In genomic region chr5:136080483-136081180, GRCh38 we compare ENCODE assay signal across 8 cellular contexts. TPM values are rescaled to one million over a fixed set of nuclear protein-coding genes. Genes with fewer than 3 reads are reported as not detected.
DNase-seq lines count a peak whose midpoint lies in the region; ATAC-seq and TF ChIP-seq lines count a peak whose summit lies in the region.

No MANE protein-coding gene starts in this region.

- intact Hi-C loops in CD14-positive monocyte (cut with micrococcal nuclease), result loop anchor here (5.0 to 10.0 kb wide), 4 partner anchors 103 to 193 kb away; no protein-coding TSS in a partner anchor

- no peak for TF ChIP-seq CTCF in CD14-positive monocyte (IDR thresholded peaks at IDR 0.05)

- CTCF ChIA-PET in activated CD4-positive, alpha-beta T cell treated with anti-CD3 and anti-CD28 coated beads, Interleukin-2, amount 10 ng/mL, durations not matched to agents 7 days and 5 days (lab: Charles Lee), result no interaction called here

- H3K9me3 Mint-ChIP-seq in CD14-positive monocyte, result peaks cover 0 to 15% (median 0%) of the 10 kb centered on the region in 7 donors
- H3K9me3 Mint-ChIP-seq in activated CD4-positive, alpha-beta T cell treated with anti-CD3 and anti-CD28 coated beads, Interleukin-2, amount 10 ng/mL, durations not matched to agents 7 days and 5 days, result no peaks in the 10 kb centered on the region

- POLR2A ChIA-PET in activated CD4-positive, alpha-beta T cell treated with anti-CD3 and anti-CD28 coated beads, Interleukin-2, amount 10 ng/mL, durations not matched to agents 7 days and 5 days (lab: Charles Lee), result interaction anchor here (0.6 kb wide), 1 partner anchor 142 kb away, joined by 4 read pairs; no protein-coding TSS in a partner anchor

- H3K36me3 ChIP-seq in effector memory CD4-positive, alpha-beta T cell (ENCODE audit: control insufficient read depth, insufficient read depth, low read length), result no peaks in the 10 kb centered on the region

- peak overlapping the region; percentile 36 for H3K4me3 ChIP-seq in effector memory CD4-positive, alpha-beta T cell (ENCODE audit: insufficient read depth, low read depth, low read length, poor library complexity, severe bottlenecking)

- peaks cover 40 to 56% (median 40%) of the 10 kb centered on the region in 3 donors for H3K27me3 Mint-ChIP-seq in CD14-positive monocyte (ENCODE audit: low read depth in 3 of 3)
- peaks cover 47% of the 10 kb centered on the region for H3K27me3 Mint-ChIP-seq in activated CD4-positive, alpha-beta T cell treated with anti-CD3 and anti-CD28 coated beads, Interleukin-2, amount 10 ng/mL, durations not matched to agents 7 days and 5 days

- ATAC-seq in GM21360 (IDR thresholded peaks at IDR 0.05; ENCODE audit: unreplicated experiment) (peak; percentile 92), HG03575 (IDR thresholded peaks at IDR 0.05; ENCODE audit: extremely low read depth, insufficient number of reproducible peaks, low FRiP score, unreplicated experiment) (peak; percentile 89)

- H3K27me3 ChIP-seq in effector memory CD4-positive, alpha-beta T cell (replicated peaks; ENCODE audit: control insufficient read depth, insufficient read depth, low read length, poor library complexity, severe bottlenecking), result peaks cover 4% of the 10 kb centered on the region

- no peaks in the 10 kb centered on the region for H3K36me3 Mint-ChIP-seq in CD14-positive monocyte
- peaks cover 2% of the 10 kb centered on the region for H3K36me3 Mint-ChIP-seq in activated CD4-positive, alpha-beta T cell treated with anti-CD3 and anti-CD28 coated beads, Interleukin-2, amount 10 ng/mL, durations not matched to agents 7 days and 5 days (ENCODE audit: low read depth)

- no peak overlapping the region for H3K27ac ChIP-seq in effector memory CD4-positive, alpha-beta T cell (ENCODE audit: insufficient read depth, low read length, poor library complexity, severe bottlenecking)

- H3K4me3 Mint-ChIP-seq in CD14-positive monocyte, result peak overlapping the region; percentile 65 to 93
- H3K4me3 Mint-ChIP-seq in activated CD4-positive, alpha-beta T cell treated with anti-CD3 and anti-CD28 coated beads, Interleukin-2, amount 10 ng/mL, durations not matched to agents 7 days and 5 days, result peak overlapping the region; percentile 16

- peak overlapping the region in 5 of 7 donors; percentile 6 to 74 (median 28) for H3K27ac Mint-ChIP-seq in CD14-positive monocyte
- H3K27ac Mint-ChIP-seq in activated CD4-positive, alpha-beta T cell treated with anti-CD3 and anti-CD28 coated beads, Interleukin-2, amount 10 ng/mL, durations not matched to agents 7 days and 5 days, result no peak overlapping the region

- H3K4me1 Mint-ChIP-seq in CD14-positive monocyte, result peaks cover 11% of the 10 kb centered on the region
- no peaks in the 10 kb centered on the region for H3K4me1 Mint-ChIP-seq in activated CD4-positive, alpha-beta T cell treated with anti-CD3 and anti-CD28 coated beads, Interleukin-2, amount 10 ng/mL, durations not matched to agents 7 days and 5 days

- H3K4me1 ChIP-seq in effector memory CD4-positive, alpha-beta T cell (ENCODE audit: control insufficient read depth, insufficient read depth, low read length, poor library complexity, severe bottlenecking), result no peaks in the 10 kb centered on the region

- peak; percentile 80 for DNase-seq in CD14-positive monocyte (ENCODE audit: low spot score)
- peak; percentile 50 for DNase-seq in activated CD4-positive, alpha-beta T cell treated with anti-CD3 and anti-CD28 coated beads, Interleukin-2, amount 10 ng/mL, durations not matched to agents 7 days and 5 days
- DNase-seq in effector memory CD4-positive, alpha-beta T cell, result peak; percentile 33 to 58 (median 38)
- DNase-seq in mesenteric fat pad (ENCODE audit: low spot score), result peak; percentile 93
- peak; percentile 20 for DNase-seq in stimulated activated CD8-positive, alpha-beta memory T cell treated with anti-CD3 and anti-CD28 coated beads, Interleukin-15, amount 100 ng/mL, for 24 hours (ENCODE audit: low read depth)
- DNase-seq in NCI-H1930 (lab: John Stamatoyannopoulos, UW), result no peak

- no peaks in the 10 kb centered on the region for H3K9me3 ChIP-seq in effector memory CD4-positive, alpha-beta T cell (ENCODE audit: control insufficient read depth, low read length)

RNA-seq across cellular contexts. Expression of gene TGFBI, which starts 51.8 kb away (rescaled TPM):
- polyA plus RNA-seq in CD14-positive monocyte, result 100 to 1,000 TPM; 480 to 653 TPM
- total RNA-seq in activated CD4-positive, alpha-beta T cell treated with anti-CD3 and anti-CD28 coated beads, Interleukin-2, amount 10 ng/mL, durations not matched to agents 7 days and 5 days, result under 1 TPM; 0.10 to 0.27 TPM
- 254 TPM for total RNA-seq in mesenteric fat pad

RNA-seq across cellular contexts. Expression of gene SMAD5, which starts 52.0 kb away (rescaled TPM):
- polyA plus RNA-seq in CD14-positive monocyte, result 10 to 100 TPM; 17.3 to 19.2 TPM
- total RNA-seq in activated CD4-positive, alpha-beta T cell treated with anti-CD3 and anti-CD28 coated beads, Interleukin-2, amount 10 ng/mL, durations not matched to agents 7 days and 5 days, result 1 to 10 TPM; 8.6 to 9.3 TPM
- 61.6 TPM for total RNA-seq in mesenteric fat pad

Comparison
In these comparisons a context has a peak if more than half of its experiments do, and no peak if none do; other contexts are left out.
1. DNase-seq: peak in CD14-positive monocyte (single experiment), activated CD4-positive, alpha-beta T cell treated with anti-CD3 and anti-CD28 coated beads, Interleukin-2, amount 10 ng/mL, durations not matched to agents 7 days and 5 days (single experiment), effector memory CD4-positive, alpha-beta T cell (3 of 3), mesenteric fat pad (single experiment) and stimulated activated CD8-positive, alpha-beta memory T cell treated with anti-CD3 and anti-CD28 coated beads, Interleukin-15, amount 100 ng/mL, for 24 hours (single experiment); none in NCI-H1930 (0 of 2).
2. RNA of gene TGFBI, which starts 51.8 kb away (total RNA-seq): 254 TPM in mesenteric fat pad (single experiment); 0.10 to 0.27 TPM in activated CD4-positive, alpha-beta T cell treated with anti-CD3 and anti-CD28 coated beads, Interleukin-2, amount 10 ng/mL, durations not matched to agents 7 days and 5 days; every median in the first group is over 100 times any median in the second.